In the genomic region with DNA sequence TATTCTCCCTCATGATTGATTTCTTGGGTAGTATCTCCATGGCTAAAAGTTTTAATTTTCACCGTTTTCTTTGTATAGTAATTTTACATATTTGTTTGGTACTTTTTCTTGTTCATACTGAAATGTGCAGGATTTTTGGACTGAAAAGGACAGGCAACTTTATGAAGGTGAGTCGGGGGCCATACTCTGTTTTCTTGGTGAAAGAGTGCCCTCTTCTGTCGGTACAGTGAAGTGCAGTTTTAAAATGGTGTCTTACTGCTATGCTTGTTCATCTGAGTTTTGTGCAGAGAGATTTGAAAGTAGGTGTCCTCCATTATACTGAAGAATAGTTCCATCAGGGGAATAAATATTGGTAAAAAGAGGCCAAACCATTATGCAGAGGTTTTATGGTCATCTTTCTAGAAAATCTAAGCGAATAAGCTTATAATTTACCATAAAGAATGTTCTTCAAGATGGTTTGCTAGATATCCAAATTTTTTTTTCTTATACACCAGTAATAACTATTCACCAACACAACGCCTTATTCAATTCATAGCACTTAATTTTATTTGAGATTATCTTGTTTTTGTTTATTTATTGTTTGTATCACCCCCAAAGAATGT, we compare ENCODE assay signal across 8 cellular contexts. TPM values are rescaled to one million over a fixed set of nuclear protein-coding genes. Genes with fewer than 3 reads are reported as not detected.
DNase-seq lines count a peak whose midpoint lies in the region; ATAC-seq and TF ChIP-seq lines count a peak whose summit lies in the region.

No MANE protein-coding gene starts in this region.

- no peak overlapping the region for H3K27ac ChIP-seq in left ventricle myocardium inferior (replicated peaks)

- H3K36me3 ChIP-seq in left ventricle myocardium inferior, result no peaks in the 10 kb centered on the region
- no peaks in the 10 kb centered on the region for H3K36me3 ChIP-seq in neuron (ENCODE audit: insufficient read depth, low read length)

- no peaks in the 10 kb centered on the region for H3K4me1 ChIP-seq in left ventricle myocardium inferior
- no peaks in the 10 kb centered on the region for H3K4me1 ChIP-seq in neuron (ENCODE audit: insufficient read depth, low read length)

- H2AFZ ChIP-seq in neuron (ENCODE audit: low read depth, low read length), result peak overlapping the region; percentile 60

- peak; percentile 66 for ATAC-seq in HG02798 (IDR thresholded peaks at IDR 0.05; ENCODE audit: poor library complexity, unreplicated experiment)

- intact Hi-C loops in left ventricle myocardium inferior (cut with micrococcal nuclease) (loop anchor here (2.0 kb wide), 1 partner anchor 60 kb away; no protein-coding TSS in a partner anchor), cardiac septum (cut with DNase I) (loop anchor here (5.0 kb wide), 1 partner anchor 61 kb away; no protein-coding TSS in a partner anchor)

- peak; percentile 78 for TF ChIP-seq CTCF in left ventricle myocardium inferior (IDR thresholded peaks at IDR 0.05; ENCODE audit: borderline replicate concordance)

- DNase-seq in left ventricle myocardium inferior, result no peak
- DNase-seq in cardiac septum (ENCODE audit: low spot score), result no peak
- DNase-seq in NOMO-1 (lab: John Stamatoyannopoulos, UW; ENCODE audit: unreplicated experiment in 2 of 2), result peak; percentile 24 to 57
- DNase-seq in dermis blood vessel endothelial cell, result peak; percentile 59
- DNase-seq in mucosa of gallbladder (ENCODE audit: low spot score), result no peak
- no peak for DNase-seq in HPDE6-E6E7 (ENCODE audit: extremely low spot score)

- peaks cover 4% of the 10 kb centered on the region for H3K27me3 ChIP-seq in left ventricle myocardium inferior (ENCODE audit: low read depth)
- H3K27me3 ChIP-seq in neuron (ENCODE audit: insufficient read depth, low read length), result no peaks in the 10 kb centered on the region

- H3K4me3 ChIP-seq in left ventricle myocardium inferior (no peak overlapping the region), neuron (ENCODE audit: low read length) (no peak overlapping the region)

- no peaks in the 10 kb centered on the region for H3K9me3 ChIP-seq in left ventricle myocardium inferior (replicated peaks)
- no peaks in the 10 kb centered on the region for H3K9me3 ChIP-seq in neuron (ENCODE audit: low read length)

RNA-seq across cellular contexts. Expression of a gene that starts 8.7 kb away (rescaled TPM):
- not detected for total RNA-seq in left ventricle myocardium inferior
- not detected for total RNA-seq in cardiac septum
- total RNA-seq in dermis blood vessel endothelial cell, result not detected in 2 replicates
- total RNA-seq in mucosa of gallbladder, result not detected

RNA-seq across cellular contexts. Expression of a gene that starts 36.3 kb away (rescaled TPM):
- not detected for total RNA-seq in left ventricle myocardium inferior
- total RNA-seq in cardiac septum, result not detected
- not detected in 2 replicates for total RNA-seq in dermis blood vessel endothelial cell
- not detected for total RNA-seq in mucosa of gallbladder

Comparison
In these comparisons a context has a peak if more than half of its experiments do, and no peak if none do; other contexts are left out.
1. DNase-seq: peak in NOMO-1 (2 of 2) and dermis blood vessel endothelial cell (single experiment); none in left ventricle myocardium inferior (single experiment), cardiac septum (single experiment), mucosa of gallbladder (single experiment) and HPDE6-E6E7 (single experiment).